1 cellular context compared by ENCODE assay signal in genomic region chr17:81995463-81996231, GRCh38.
TF ChIP-seq lines count a peak whose summit lies in the region.

No MANE protein-coding gene starts in this region.

TF ChIP-seq in HepG2, 621 proteins besides CTCF, POLR2A, EP300 and RAD21 (continued from another document and continues in another):
- TF ChIP-seq IRF1 (CRISPR knock-in tag; IDR thresholded peaks at IDR 0.05; ENCODE audit: low read depth): 0 out of 2 replicates have a peak, but pooled peaks have one; percentile 16
- 0 out of 2 replicates have a peak, but pooled peaks have one; percentile 21 for TF ChIP-seq STAT6 (CRISPR knock-in tag; IDR thresholded peaks at IDR 0.05; ENCODE audit: borderline replicate concordance)
- TF ChIP-seq ZNF530 (CRISPR knock-in tag; IDR thresholded peaks at IDR 0.05; ENCODE audit: low read depth): no peak
- no peak for TF ChIP-seq ZNF207 (IDR thresholded peaks at IDR 0.05; ENCODE audit: borderline replicate concordance)
- TF ChIP-seq SMARCC2 (IDR thresholded peaks at IDR 0.05): no peak
- TF ChIP-seq CEBPG (CRISPR knock-in tag; IDR thresholded peaks at IDR 0.05): peak; percentile 9
- no peak for TF ChIP-seq ZUFSP (CRISPR knock-in tag; IDR thresholded peaks at IDR 0.05; ENCODE audit: borderline replicate concordance)
- no peak for TF ChIP-seq ZNF17 (CRISPR knock-in tag; IDR thresholded peaks at IDR 0.05)
- no peak for TF ChIP-seq ARNT (IDR thresholded peaks at IDR 0.05)
- peak; percentile 70; the same call in 1 of the 2 replicates for TF ChIP-seq ZSCAN21 (CRISPR knock-in tag; IDR thresholded peaks at IDR 0.05; ENCODE audit: borderline replicate concordance)
- TF ChIP-seq SAP130 (CRISPR knock-in tag; IDR thresholded peaks at IDR 0.05; ENCODE audit: low read depth): peak; percentile 63
- TF ChIP-seq SOX6 (IDR thresholded peaks at IDR 0.05): no peak
- TF ChIP-seq SOX6 (CRISPR knock-in tag; IDR thresholded peaks at IDR 0.05): no peak
- TF ChIP-seq ZNF281 (CRISPR knock-in tag; IDR thresholded peaks at IDR 0.05; ENCODE audit: borderline replicate concordance): peak; percentile 32; the same call in 1 of the 2 replicates
- TF ChIP-seq POGK (CRISPR knock-in tag; conservative IDR thresholded peaks at IDR 0.05): no peak; the same call in none of the 2 replicates
- no peak for TF ChIP-seq ZEB1 (IDR thresholded peaks at IDR 0.05; ENCODE audit: insufficient replicate concordance, low read depth)
- TF ChIP-seq TAF1 (CRISPR knock-in tag; IDR thresholded peaks at IDR 0.05): peak; percentile 64
- TF ChIP-seq SP4 (CRISPR knock-in tag; IDR thresholded peaks at IDR 0.05): peak; percentile 65
- TF ChIP-seq ZMYM3 (CRISPR knock-in tag; IDR thresholded peaks at IDR 0.05): peak; percentile 59; the same call in 1 of the 2 replicates
- no peak for TF ChIP-seq SIN3B (IDR thresholded peaks at IDR 0.05; ENCODE audit: low read length)
- TF ChIP-seq ZBTB2 (CRISPR knock-in tag; IDR thresholded peaks at IDR 0.05; ENCODE audit: low read depth): 0 out of 2 replicates have a peak, but pooled peaks have one; percentile 42
- TF ChIP-seq ZKSCAN1 (IDR thresholded peaks at IDR 0.05; ENCODE audit: low read length): no peak; the same call in 1 of the 2 replicates
- TF ChIP-seq ZNF615 (CRISPR knock-in tag; IDR thresholded peaks at IDR 0.05; ENCODE audit: borderline replicate concordance): no peak
- TF ChIP-seq TIGD3 (CRISPR knock-in tag; IDR thresholded peaks at IDR 0.05; ENCODE audit: borderline replicate concordance): peak; percentile 20; the same call in 1 of the 2 replicates
- TF ChIP-seq CBFB (CRISPR knock-in tag; IDR thresholded peaks at IDR 0.05): no peak; the same call in 1 of the 2 replicates
- TF ChIP-seq THRA (CRISPR knock-in tag; IDR thresholded peaks at IDR 0.05; ENCODE audit: borderline replicate concordance): no peak
- TF ChIP-seq MATR3 (CRISPR knock-in tag; IDR thresholded peaks at IDR 0.05): no peak
- TF ChIP-seq ZNF75D (CRISPR knock-in tag; IDR thresholded peaks at IDR 0.05; ENCODE audit: borderline replicate concordance): no peak
- TF ChIP-seq ZNF704 (CRISPR knock-in tag; IDR thresholded peaks at IDR 0.05; ENCODE audit: borderline replicate concordance): no peak; the same call in 1 of the 2 replicates
- TF ChIP-seq THAP8 (CRISPR knock-in tag; IDR thresholded peaks at IDR 0.05; ENCODE audit: borderline replicate concordance): no peak
- no peak for TF ChIP-seq MNT (IDR thresholded peaks at IDR 0.05)
- peak; percentile 55 for TF ChIP-seq HOXA9 (CRISPR knock-in tag; IDR thresholded peaks at IDR 0.05; ENCODE audit: borderline replicate concordance)
- no peak; the same call in 1 of the 2 replicates for TF ChIP-seq HINFP (CRISPR knock-in tag; IDR thresholded peaks at IDR 0.05; ENCODE audit: low read depth)
- TF ChIP-seq RFX5 (IDR thresholded peaks at IDR 0.05; ENCODE audit: low read depth, low read length): no peak
- peak; percentile 23 for TF ChIP-seq ZNF18 (CRISPR knock-in tag; IDR thresholded peaks at IDR 0.05; ENCODE audit: insufficient replicate concordance)
